ENCODE assay signal across 9 cellular contexts in the genomic region with DNA sequence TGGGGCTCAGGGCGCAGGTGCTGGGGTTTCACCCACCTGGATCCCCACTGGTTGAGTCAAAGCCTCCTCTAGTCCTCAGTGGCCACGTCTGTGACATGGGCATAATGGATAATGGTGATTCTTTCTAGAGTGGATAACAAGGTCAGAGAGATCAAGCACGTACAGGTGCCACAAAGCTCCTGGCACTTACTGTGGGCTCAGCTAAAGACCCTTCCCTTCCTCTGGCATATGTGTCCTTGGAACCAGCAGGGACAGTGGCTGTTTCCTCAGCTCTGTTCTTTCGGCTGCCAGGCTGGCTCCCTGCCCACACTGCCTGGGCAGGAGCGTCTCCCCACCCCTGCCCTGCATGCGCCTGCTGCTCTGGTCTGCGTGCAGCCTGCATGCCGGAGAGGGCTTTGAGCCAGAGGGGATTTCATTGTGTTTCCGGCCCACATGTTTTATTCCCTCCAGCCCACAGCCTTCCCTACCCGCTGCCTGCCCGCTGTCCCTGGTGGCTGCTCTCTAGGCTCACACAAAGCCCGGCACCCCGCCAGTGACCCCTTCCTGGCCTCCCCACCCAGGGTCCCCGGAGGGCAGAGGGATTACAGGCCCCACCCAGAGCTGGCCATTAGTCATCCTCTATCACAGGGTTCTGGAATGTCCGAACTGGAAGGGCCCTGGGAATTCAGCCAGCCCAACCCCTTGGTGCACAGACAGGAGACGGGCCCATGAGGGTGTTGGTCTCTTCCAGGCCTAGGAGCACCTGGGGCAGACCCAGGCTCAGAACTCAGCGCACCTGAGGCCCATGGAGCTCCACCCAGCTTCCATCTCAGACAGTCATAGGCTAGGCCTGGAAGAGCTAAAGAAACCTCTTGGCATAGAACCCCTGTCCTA. TPM values are rescaled to one million over a fixed set of nuclear protein-coding genes. Genes with fewer than 3 reads are reported as not detected.
DNase-seq lines count a peak whose midpoint lies in the region; ATAC-seq lines count a peak whose summit lies in the region.
"Had no signal": no experiment of that assay in that cellular context is flagged by ENCODE, and none has a peak within 500 bp of the region (broad histone marks: within the 10 kb centered on the region; RNA-seq: fewer than 3 reads in every experiment).

No MANE protein-coding gene starts in this region.

- DNase-seq in HS-27A (ENCODE audit: low read depth) (peak; percentile 97), astrocyte of the hippocampus (ENCODE audit: low read depth, low spot score) (peak; percentile 95), islet precursor cell (peak; percentile 93), KBM-7 (no peak)
- DNase-seq in activated CD8-positive, alpha-beta memory T cell treated with anti-CD3 and anti-CD28 coated beads, Interleukin-2, amount 10 ng/mL, durations not matched to agents 7 days and 5 days = no peak
- DNase-seq in CD8-positive, alpha-beta memory T cell = no peak

- H3K27me3 ChIP-seq in stomach smooth muscle (ENCODE audit: control insufficient read depth in 1 of 2, insufficient read depth in 2 of 2, low read length in 2 of 2) = no peaks in the 10 kb centered on the region
- H3K27me3 ChIP-seq in CD8-positive, alpha-beta memory T cell (ENCODE audit: insufficient read depth, low read length, poor library complexity, severe bottlenecking) = no peaks in the 10 kb centered on the region

- H3K4me1 Mint-ChIP-seq in activated CD8-positive, alpha-beta memory T cell treated with anti-CD3 and anti-CD28 coated beads, Interleukin-2, amount 10 ng/mL, durations not matched to agents 7 days and 5 days = peaks cover 18% of the 10 kb centered on the region
- peaks cover 5 to 29% (median 12%) of the 10 kb centered on the region in 3 donors for H3K4me1 Mint-ChIP-seq in CD8-positive, alpha-beta memory T cell

- no peak for ATAC-seq in GM21515 (IDR thresholded peaks at IDR 0.05; ENCODE audit: unreplicated experiment)
- no peak for ATAC-seq in activated CD8-positive, alpha-beta memory T cell treated with anti-CD3 and anti-CD28 coated beads, Interleukin-2, amount 10 ng/mL, durations not matched to agents 7 days and 5 days

- CTCF ChIA-PET in activated CD8-positive, alpha-beta memory T cell treated with anti-CD3 and anti-CD28 coated beads, Interleukin-2, amount 10 ng/mL, durations not matched to agents 7 days and 5 days (lab: Charles Lee) = no interaction called here
- CTCF ChIA-PET in CD8-positive, alpha-beta memory T cell (lab: Charles Lee) = no interaction called here

- H3K9me3 Mint-ChIP-seq in activated CD8-positive, alpha-beta memory T cell treated with anti-CD3 and anti-CD28 coated beads, Interleukin-2, amount 10 ng/mL, durations not matched to agents 7 days and 5 days (ENCODE audit: low read depth) = no peaks in the 10 kb centered on the region
- H3K9me3 Mint-ChIP-seq in CD8-positive, alpha-beta memory T cell = no peaks in the 10 kb centered on the region
- H3K9me3 Mint-ChIP-seq: IgD-negative memory B cell had no signal

- peak overlapping the region; percentile 93 for H3K27ac ChIP-seq in stomach smooth muscle (ENCODE audit: low read length)
- no peak overlapping the region for H3K27ac ChIP-seq in CD8-positive, alpha-beta memory T cell (ENCODE audit: low read depth, low read length)

- in situ Hi-C loops in KBM-7 (cut with MboI; ENCODE audit: low pct_unique_long_range_greater_than_20kb, low sequenced_read_pairs) = no loop called here

- H3K4me3 ChIP-seq in stomach smooth muscle (ENCODE audit: low read length in 2 of 2) = peak overlapping the region; percentile 32 to 47
- H3K4me3 ChIP-seq in CD8-positive, alpha-beta memory T cell (ENCODE audit: low read length) = no peak overlapping the region

- no peaks in the 10 kb centered on the region for H3K9me3 ChIP-seq in stomach smooth muscle (ENCODE audit: control insufficient read depth in 2 of 2, low read length in 2 of 2)
- no peaks in the 10 kb centered on the region for H3K9me3 ChIP-seq in CD8-positive, alpha-beta memory T cell (ENCODE audit: low read length)

- H3K27me3 Mint-ChIP-seq in activated CD8-positive, alpha-beta memory T cell treated with anti-CD3 and anti-CD28 coated beads, Interleukin-2, amount 10 ng/mL, durations not matched to agents 7 days and 5 days = no peaks in the 10 kb centered on the region
- H3K27me3 Mint-ChIP-seq in CD8-positive, alpha-beta memory T cell = peaks cover 0 to 1% of the 10 kb centered on the region in 2 donors
- H3K27me3 Mint-ChIP-seq: IgD-negative memory B cell had no signal

- H3K36me3 Mint-ChIP-seq in activated CD8-positive, alpha-beta memory T cell treated with anti-CD3 and anti-CD28 coated beads, Interleukin-2, amount 10 ng/mL, durations not matched to agents 7 days and 5 days = peaks cover 2% of the 10 kb centered on the region
- peaks cover 0 to 42% (median 4%) of the 10 kb centered on the region in 3 donors for H3K36me3 Mint-ChIP-seq in CD8-positive, alpha-beta memory T cell

- peaks cover 20 to 27% of the 10 kb centered on the region in 2 donors for H3K36me3 ChIP-seq in stomach smooth muscle (ENCODE audit: control insufficient read depth in 2 of 2, insufficient read depth in 2 of 2, low read length in 2 of 2)
- H3K36me3 ChIP-seq in CD8-positive, alpha-beta memory T cell (ENCODE audit: insufficient read depth, low read length) = no peaks in the 10 kb centered on the region

- H3K4me3 Mint-ChIP-seq in activated CD8-positive, alpha-beta memory T cell treated with anti-CD3 and anti-CD28 coated beads, Interleukin-2, amount 10 ng/mL, durations not matched to agents 7 days and 5 days = no peak overlapping the region
- peak overlapping the region in 1 of 7 donors; percentile 32 for H3K4me3 Mint-ChIP-seq in CD8-positive, alpha-beta memory T cell
- H3K4me3 Mint-ChIP-seq: IgD-negative memory B cell had no signal

- H3K4me1 ChIP-seq in stomach smooth muscle (ENCODE audit: control insufficient read depth, insufficient read depth, low read length) = peaks cover 67% of the 10 kb centered on the region
- peaks cover 3% of the 10 kb centered on the region for H3K4me1 ChIP-seq in CD8-positive, alpha-beta memory T cell (ENCODE audit: insufficient read depth, low read length)

- no peak overlapping the region for H3K27ac Mint-ChIP-seq in activated CD8-positive, alpha-beta memory T cell treated with anti-CD3 and anti-CD28 coated beads, Interleukin-2, amount 10 ng/mL, durations not matched to agents 7 days and 5 days
- peak overlapping the region in 1 of 8 donors; percentile 61 for H3K27ac Mint-ChIP-seq in CD8-positive, alpha-beta memory T cell

- peak overlapping the region; percentile 41 to 68 for H3K9ac ChIP-seq in stomach smooth muscle (ENCODE audit: low read length in 2 of 2)

- POLR2A ChIA-PET in CD8-positive, alpha-beta memory T cell (lab: Charles Lee) = no interaction called here

RNA-seq across cellular contexts. Expression of a gene that starts 55.3 kb away (rescaled TPM):
- 10 to 100 TPM; 14.9 to 18.3 TPM for total RNA-seq in activated CD8-positive, alpha-beta memory T cell treated with anti-CD3 and anti-CD28 coated beads, Interleukin-2, amount 10 ng/mL, durations not matched to agents 7 days and 5 days
- 10 to 100 TPM in 1 of 2 experiments, 1 to 10 TPM in 1; 9.3 to 10.0 TPM for total RNA-seq in CD8-positive, alpha-beta memory T cell
- polyA plus RNA-seq in CD8-positive, alpha-beta memory T cell = 1.6 TPM

RNA-seq across cellular contexts. Expression of a gene that starts 55.6 kb away (rescaled TPM):
- 10 to 100 TPM; 42.0 to 55.2 TPM for total RNA-seq in activated CD8-positive, alpha-beta memory T cell treated with anti-CD3 and anti-CD28 coated beads, Interleukin-2, amount 10 ng/mL, durations not matched to agents 7 days and 5 days
- total RNA-seq in CD8-positive, alpha-beta memory T cell = 10 to 100 TPM; 26.1 to 26.7 TPM
- 13.6 TPM for polyA plus RNA-seq in CD8-positive, alpha-beta memory T cell

Comparison
In these comparisons a context has a peak if more than half of its experiments do, and no peak if none do; other contexts are left out.
1. DNase-seq: peak in HS-27A (single experiment), astrocyte of the hippocampus (single experiment) and islet precursor cell (single experiment); none in activated CD8-positive, alpha-beta memory T cell treated with anti-CD3 and anti-CD28 coated beads, Interleukin-2, amount 10 ng/mL, durations not matched to agents 7 days and 5 days (single experiment), KBM-7 (single experiment) and CD8-positive, alpha-beta memory T cell (0 of 5).